21 cellular contexts compared by ENCODE assay signal in genomic region chr3:104885214-104885814, GRCh38.
DNase-seq lines count a peak whose midpoint lies in the region; ATAC-seq and TF ChIP-seq lines count a peak whose summit lies in the region.
"Had no signal": no experiment of that assay in that cellular context is flagged by ENCODE, and none has a peak within 500 bp of the region (broad histone marks: within the 10 kb centered on the region; RNA-seq: fewer than 3 reads in every experiment).

No MANE protein-coding gene starts in this region.

- H3K4me2 ChIP-seq in IMR-90 (ENCODE audit: low read depth, low read length) = no peak overlapping the region
- H3K4me2 ChIP-seq: GM23338 had no signal

- CTCF ChIA-PET in IMR-90 (lab: Yijun Ruan, JAX) = interaction anchor here (0.9 kb wide), 1 partner anchor 105 kb away, joined by 3 read pairs; no protein-coding TSS in a partner anchor

- peak overlapping the region; percentile 66; the same call in 1 of the 2 replicates for H3K18ac ChIP-seq in IMR-90 (ENCODE audit: low read depth, low read length)

- peak overlapping the region; percentile 38; the same call in 1 of the 2 replicates for H2BK120ac ChIP-seq in IMR-90 (ENCODE audit: low read depth, low read length)

- H2AK5ac ChIP-seq in IMR-90 (ENCODE audit: low read depth, low read length) = no peak overlapping the region

- in situ Hi-C loops in IMR-90 (cut with MboI; ENCODE audit: low sequenced_read_pairs) = no loop called here

- ATAC-seq in IMR-90 (ENCODE audit: low read depth) = no peak
- ATAC-seq in natural killer cell = no peak
- ATAC-seq in lower lobe of right lung = no peak
- ATAC-seq: GM23338 had no signal

- no peak overlapping the region for H4K5ac ChIP-seq in IMR-90 (ENCODE audit: low read depth, low read length)

- no peak overlapping the region for H3K9ac ChIP-seq in IMR-90 (ENCODE audit: low read depth, low read length)
- H3K9ac ChIP-seq: parathyroid adenoma had no signal

- POLR2A ChIA-PET in IMR-90 (lab: Charles Lee; ENCODE audit: unreplicated experiment) = no interaction called here

- peak overlapping the region in 1 of 2 experiments; percentile 33; a peak in 1 of 4 replicates for H4K8ac ChIP-seq in IMR-90 (ENCODE audit: low read depth in 2 of 2, low read length in 2 of 2)

- no peak overlapping the region for H3K56ac ChIP-seq in IMR-90 (ENCODE audit: extremely low read depth, insufficient read depth, low read length)

- H3K4me1 ChIP-seq in IMR-90 (ENCODE audit: control insufficient read depth, insufficient read depth, low read length) (peaks cover 10% of the 10 kb centered on the region; the same call in 1 of the 2 replicates), lower lobe of right lung (no peaks in the 10 kb centered on the region)
- H3K4me1 ChIP-seq: parathyroid adenoma, testis had no signal

- H3K36me3 ChIP-seq in IMR-90 (ENCODE audit: control insufficient read depth, insufficient read depth, low read length) (no peaks in the 10 kb centered on the region), lower lobe of right lung (no peaks in the 10 kb centered on the region)

- H3K4me3 Mint-ChIP-seq in HFFc6 (no peak overlapping the region), natural killer cell (no peak overlapping the region)
- H3K4me3 Mint-ChIP-seq: B cell; GM23338; T-helper 1 cell treated with Interleukin-12 subunit alpha and Interleukin-12 subunit beta and Interleukin-4 antibody, amounts not matched to agents 30 μg/mL and 1 μg/mL, for 36 hours had no signal

- no peaks in the 10 kb centered on the region for H3K27me3 ChIP-seq in IMR-90 (ENCODE audit: control insufficient read depth, insufficient read depth, low read length)
- H3K27me3 ChIP-seq in lower lobe of right lung (ENCODE audit: low read depth) = no peaks in the 10 kb centered on the region
- H3K27me3 ChIP-seq: testis had no signal

- peak overlapping the region; percentile 10 for H2BK5ac ChIP-seq in IMR-90 (ENCODE audit: low read depth, low read length, poor library complexity, severe bottlenecking)

- peaks cover 1% of the 10 kb centered on the region; the same call in 1 of the 2 replicates for H3K9me1 ChIP-seq in IMR-90 (ENCODE audit: insufficient read depth, low read length)

- TF ChIP-seq POLR2A in IMR-90 (IDR thresholded peaks at IDR 0.05; ENCODE audit: low read depth, low read length) = no peak

- peak overlapping the region; percentile 28; the same call in 1 of the 2 replicates for H2BK20ac ChIP-seq in IMR-90 (ENCODE audit: low read depth, low read length)

- no TSS peak for BruUV-seq in IMR-90 (replicated peaks; lab: Mats Ljungman, UMichigan)

- dilution Hi-C loops in IMR-90 (cut with HindIII; ENCODE audit: low sequenced_read_pairs, unreplicated experiment) = no loop called here

- H3K14ac ChIP-seq in IMR-90 (replicated peaks; ENCODE audit: low read depth, low read length) = 0 out of 2 replicates have a peak overlapping the region, but pooled peaks have one; percentile 1

- TF ChIP-seq RAD21 in IMR-90 (IDR thresholded peaks at IDR 0.05; ENCODE audit: low read length) = no peak

- H3K9me3 ChIP-seq in IMR-90 (ENCODE audit: control insufficient read depth, insufficient read depth, low read length) (no peaks in the 10 kb centered on the region), lower lobe of right lung (no peaks in the 10 kb centered on the region)
- H3K9me3 ChIP-seq: testis had no signal

- H3K27me3 Mint-ChIP-seq in HFFc6 (ENCODE audit: insufficient read depth) (no peaks in the 10 kb centered on the region), natural killer cell (ENCODE audit: low read depth in 2 of 2) (no peaks in the 10 kb centered on the region)
- H3K27me3 Mint-ChIP-seq: B cell had no signal

- no peak overlapping the region for H4K91ac ChIP-seq in IMR-90 (ENCODE audit: insufficient read depth, low read depth, low read length)

- H3K4ac ChIP-seq in IMR-90 (ENCODE audit: low read depth, low read length) = peak overlapping the region; percentile 50

- no peak overlapping the region for H3K23ac ChIP-seq in IMR-90 (ENCODE audit: low read depth, low read length)

- no peak overlapping the region for H2AK9ac ChIP-seq in IMR-90 (replicated peaks; ENCODE audit: low read depth, low read length, poor library complexity)

- no peak overlapping the region; the same call in 2 of the 3 replicates for H2BK15ac ChIP-seq in IMR-90 (ENCODE audit: low read depth, low read length)

- intact Hi-C loops in IMR-90 (cut with micrococcal nuclease) (no loop called here), natural killer cell (cut with micrococcal nuclease) (no loop called here), lower lobe of right lung (cut with DNase I) (no loop called here)

- H3K27ac ChIP-seq in IMR-90 (ENCODE audit: insufficient read depth, low read length) (no peak overlapping the region), lower lobe of right lung (no peak overlapping the region)
- H3K27ac ChIP-seq: parathyroid adenoma, testis had no signal

- no peaks in the 10 kb centered on the region for H4K20me1 ChIP-seq in IMR-90 (ENCODE audit: insufficient read depth, low read length)

- peak overlapping the region; percentile 89 for H3K27ac Mint-ChIP-seq in HFFc6
- no peak overlapping the region for H3K27ac Mint-ChIP-seq in natural killer cell
- H3K27ac Mint-ChIP-seq: B cell; GM23338; T-helper 1 cell treated with Interleukin-12 subunit alpha and Interleukin-12 subunit beta and Interleukin-4 antibody, amounts not matched to agents 30 μg/mL and 1 μg/mL, for 36 hours had no signal

- peak; percentile 58 for DNase-seq in ELR (ENCODE audit: low read depth)
- DNase-seq in HFFc6 = peak; percentile 49
- peak; percentile 28 for DNase-seq in IMR-90
- peak; percentile 64 for DNase-seq in iris pigment epithelial cell (ENCODE audit: low read depth)
- DNase-seq in NCI-H187 (lab: John Stamatoyannopoulos, UW) = no peak
- no peak for DNase-seq in natural killer cell
- DNase-seq in NK-92 (lab: John Stamatoyannopoulos, UW; ENCODE audit: unreplicated experiment) = no peak
- no peak for DNase-seq in lower lobe of right lung
- DNase-seq: activated CD8-positive, alpha-beta memory T cell treated with anti-CD3 and anti-CD28 coated beads, Interleukin-2, amount 50 U/mL, for 48 hours; activated naive CD4-positive, alpha-beta T cell; KG1; NCI-H146; NCI-H446 treated with DMSO at 0.1 percent for 48 hours; SHP77 treated with DMSO at 0.1 percent for 48 hours; stimulated activated CD4-positive, alpha-beta T cell treated with anti-CD3 and anti-CD28 coated beads, Interleukin-4, amount 100 ng/mL, for 24 hours; stimulated activated CD8-positive, alpha-beta memory T cell treated with anti-CD3 and anti-CD28 coated beads, Interleukin-4, amount 100 ng/mL, for 48 hours; testis had no signal

- WGBS in IMR-90 (ENCODE audit: extremely low coverage in 2 of 2, insufficient read length in 1 of 2), 2 experiments = 100% methylated on average over 1 of the region's 3 CpGs; no CpG with 5 or more reads in 1 of the 2 experiments

- H3K79me1 ChIP-seq in IMR-90 (ENCODE audit: low read depth in 1 of 2, low read length in 2 of 2) = peaks cover 0 to 2% of the 10 kb centered on the region in 2 experiments; a peak in 2 of 4 replicates

- no peaks in the 10 kb centered on the region for H3K9me3 Mint-ChIP-seq in HFFc6
- peaks cover 10 to 15% of the 10 kb centered on the region in 2 donors for H3K9me3 Mint-ChIP-seq in natural killer cell
- H3K9me3 Mint-ChIP-seq: GM23338; T-helper 1 cell treated with Interleukin-12 subunit alpha and Interleukin-12 subunit beta and Interleukin-4 antibody, amounts not matched to agents 30 μg/mL and 1 μg/mL, for 36 hours had no signal

- no peak overlapping the region for H2AFZ ChIP-seq in IMR-90 (replicated peaks; ENCODE audit: low read length, poor library complexity)
- H2AFZ ChIP-seq: parathyroid adenoma had no signal

- H3K4me3 ChIP-seq in IMR-90 (ENCODE audit: insufficient read depth, low read depth, low read length) (no peak overlapping the region), lower lobe of right lung (no peak overlapping the region)
- H3K4me3 ChIP-seq: GM23338, testis had no signal

- no peaks in the 10 kb centered on the region for H3K36me3 Mint-ChIP-seq in HFFc6 (ENCODE audit: low read depth)
- peaks cover 9% of the 10 kb centered on the region for H3K36me3 Mint-ChIP-seq in natural killer cell

- TF ChIP-seq CTCF in HFFc6 (IDR thresholded peaks at IDR 0.05) (no peak), IMR-90 (conservative IDR thresholded peaks at IDR 0.05; ENCODE audit: low read depth, low read length) (no peak), natural killer cell (IDR thresholded peaks at IDR 0.05) (no peak), lower lobe of right lung (IDR thresholded peaks at IDR 0.05) (no peak)

- H3K4me1 Mint-ChIP-seq in HFFc6 (ENCODE audit: low read depth) (peaks cover 39% of the 10 kb centered on the region), natural killer cell (no peaks in the 10 kb centered on the region)

TF ChIP-seq in IMR-90, 13 proteins besides CTCF, POLR2A, EP300 and RAD21 (continues in another document):
- TF ChIP-seq BHLHE40 (IDR thresholded peaks at IDR 0.05; ENCODE audit: low read depth, low read length) = no peak
- no peak for TF ChIP-seq NFE2L2 (IDR thresholded peaks at IDR 0.05; ENCODE audit: low read depth, low read length)
- TF ChIP-seq MAFK (IDR thresholded peaks at IDR 0.05; ENCODE audit: low read depth, low read length) = no peak
- no peak for TF ChIP-seq RFX5 (IDR thresholded peaks at IDR 0.05; ENCODE audit: low read depth, low read length)
- no peak for TF ChIP-seq ELK1 (IDR thresholded peaks at IDR 0.05; ENCODE audit: borderline replicate concordance, low read depth, low read length)
- TF ChIP-seq MXI1 (IDR thresholded peaks at IDR 0.05; ENCODE audit: borderline replicate concordance, low read depth, low read length) = no peak
- no peak for TF ChIP-seq SMC3 (IDR thresholded peaks at IDR 0.05; ENCODE audit: low read depth, low read length)
- no peak for TF ChIP-seq USF2 (IDR thresholded peaks at IDR 0.05; ENCODE audit: low read depth, low read length)
- TF ChIP-seq RCOR1 (IDR thresholded peaks at IDR 0.05; ENCODE audit: insufficient replicate concordance, low read length) = no peak
- TF ChIP-seq FOS (IDR thresholded peaks at IDR 0.05; ENCODE audit: low read depth, low read length) = no peak

Comparison
In these comparisons a context has a peak if more than half of its experiments do, and no peak if none do; other contexts are left out.
1. DNase-seq: peak in ELR (single experiment), HFFc6 (single experiment), IMR-90 (single experiment) and iris pigment epithelial cell (single experiment); none in NCI-H187 (0 of 2), natural killer cell (single experiment), NK-92 (single experiment) and lower lobe of right lung (single experiment).